1 cellular context compared by ENCODE assay signal in genomic region chr16:67992661-67993206, GRCh38.
TF ChIP-seq lines count a peak whose summit lies in the region.

No MANE protein-coding gene starts in this region.

TF ChIP-seq in HepG2, 621 proteins besides CTCF, POLR2A, EP300 and RAD21 (continues in another document):
- TF ChIP-seq CBFB (CRISPR knock-in tag; IDR thresholded peaks at IDR 0.05) (no peak), ZNF672 (CRISPR knock-in tag; IDR thresholded peaks at IDR 0.05) (0 out of 2 replicates have a peak, but pooled peaks have one; percentile 24), HNRNPK (IDR thresholded peaks at IDR 0.05; ENCODE audit: low read depth, low read length, poor library complexity, severe bottlenecking) (no peak), ZNF850 (CRISPR knock-in tag; conservative IDR thresholded peaks at IDR 0.05) (0 out of 2 replicates have a peak, but pooled peaks have one; percentile 19), REL (CRISPR knock-in tag; conservative IDR thresholded peaks at IDR 0.05) (peak; percentile 85; the same call in 1 of the 2 replicates), ZNF280D (CRISPR knock-in tag; IDR thresholded peaks at IDR 0.05) (no peak), ZNF468 (CRISPR knock-in tag; IDR thresholded peaks at IDR 0.05) (0 out of 2 replicates have a peak, but pooled peaks have one; percentile 70), ZFP36L1 (CRISPR knock-in tag; IDR thresholded peaks at IDR 0.05) (0 out of 2 replicates have a peak, but pooled peaks have one; percentile 30), RORA (CRISPR knock-in tag; IDR thresholded peaks at IDR 0.05) (no peak), SNAI1 (CRISPR knock-in tag; IDR thresholded peaks at IDR 0.05; ENCODE audit: borderline replicate concordance) (0 out of 2 replicates have a peak, but pooled peaks have one; percentile 11), ATF7 (IDR thresholded peaks at IDR 0.05) (no peak), ATF7 (CRISPR knock-in tag; IDR thresholded peaks at IDR 0.05) (no peak), ZNF33B (CRISPR knock-in tag; IDR thresholded peaks at IDR 0.05) (no peak), ZGPAT (CRISPR knock-in tag; IDR thresholded peaks at IDR 0.05) (no peak), SNAPC2 (CRISPR knock-in tag; IDR thresholded peaks at IDR 0.05) (no peak), ZBTB39 (CRISPR knock-in tag; IDR thresholded peaks at IDR 0.05) (peak; percentile 75; the same call in 1 of the 2 replicates), ZNF501 (CRISPR knock-in tag; IDR thresholded peaks at IDR 0.05) (no peak; the same call in 1 of the 2 replicates), KDM5B (CRISPR knock-in tag; IDR thresholded peaks at IDR 0.05; ENCODE audit: borderline replicate concordance) (no peak), MEIS1 (CRISPR knock-in tag; IDR thresholded peaks at IDR 0.05; ENCODE audit: borderline replicate concordance) (no peak), EHMT2 (IDR thresholded peaks at IDR 0.05; ENCODE audit: borderline replicate concordance, low read depth, low read length) (no peak), ZNF614 (CRISPR knock-in tag; IDR thresholded peaks at IDR 0.05; ENCODE audit: borderline replicate concordance) (no peak), ZNF253 (CRISPR knock-in tag; IDR thresholded peaks at IDR 0.05; ENCODE audit: borderline replicate concordance) (peak; percentile 70), PRMT3 (CRISPR knock-in tag; IDR thresholded peaks at IDR 0.05; ENCODE audit: borderline replicate concordance, low read depth) (0 out of 2 replicates have a peak, but pooled peaks have one; percentile 11), ARHGAP35 (CRISPR knock-in tag; IDR thresholded peaks at IDR 0.05; ENCODE audit: borderline replicate concordance) (no peak), PLSCR1 (CRISPR knock-in tag; IDR thresholded peaks at IDR 0.05; ENCODE audit: borderline replicate concordance) (no peak), RBM39 (IDR thresholded peaks at IDR 0.05; ENCODE audit: low read depth, low read length, poor library complexity, severe bottlenecking) (no peak), HNF4A (CRISPR knock-in tag; IDR thresholded peaks at IDR 0.05) (no peak), ZNF460 (CRISPR knock-in tag; IDR thresholded peaks at IDR 0.05; ENCODE audit: borderline replicate concordance) (no peak), ZBTB21 (CRISPR knock-in tag; IDR thresholded peaks at IDR 0.05) (no peak), ZFYVE20 (CRISPR knock-in tag; IDR thresholded peaks at IDR 0.05; ENCODE audit: borderline replicate concordance, low read depth) (no peak), RELA (CRISPR knock-in tag; IDR thresholded peaks at IDR 0.05) (no peak), ZNF263 (CRISPR knock-in tag; IDR thresholded peaks at IDR 0.05) (no peak), ZNF780A (CRISPR knock-in tag; IDR thresholded peaks at IDR 0.05) (0 out of 2 replicates have a peak, but pooled peaks have one; percentile 42), ZKSCAN5 (CRISPR knock-in tag; IDR thresholded peaks at IDR 0.05) (no peak), GTF2F1 (IDR thresholded peaks at IDR 0.05; ENCODE audit: low read length) (no peak), POLR2AphosphoS5 (IDR thresholded peaks at IDR 0.05; ENCODE audit: low read depth, low read length) (no peak)
- TF ChIP-seq, protein P1, sequence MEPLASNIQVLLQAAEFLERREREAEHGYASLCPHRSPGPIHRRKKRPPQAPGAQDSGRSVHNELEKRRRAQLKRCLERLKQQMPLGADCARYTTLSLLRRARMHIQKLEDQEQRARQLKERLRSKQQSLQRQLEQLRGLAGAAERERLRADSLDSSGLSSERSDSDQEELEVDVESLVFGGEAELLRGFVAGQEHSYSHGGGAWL (CRISPR knock-in tag; IDR thresholded peaks at IDR 0.05) = no peak
- TF ChIP-seq, protein P2, sequence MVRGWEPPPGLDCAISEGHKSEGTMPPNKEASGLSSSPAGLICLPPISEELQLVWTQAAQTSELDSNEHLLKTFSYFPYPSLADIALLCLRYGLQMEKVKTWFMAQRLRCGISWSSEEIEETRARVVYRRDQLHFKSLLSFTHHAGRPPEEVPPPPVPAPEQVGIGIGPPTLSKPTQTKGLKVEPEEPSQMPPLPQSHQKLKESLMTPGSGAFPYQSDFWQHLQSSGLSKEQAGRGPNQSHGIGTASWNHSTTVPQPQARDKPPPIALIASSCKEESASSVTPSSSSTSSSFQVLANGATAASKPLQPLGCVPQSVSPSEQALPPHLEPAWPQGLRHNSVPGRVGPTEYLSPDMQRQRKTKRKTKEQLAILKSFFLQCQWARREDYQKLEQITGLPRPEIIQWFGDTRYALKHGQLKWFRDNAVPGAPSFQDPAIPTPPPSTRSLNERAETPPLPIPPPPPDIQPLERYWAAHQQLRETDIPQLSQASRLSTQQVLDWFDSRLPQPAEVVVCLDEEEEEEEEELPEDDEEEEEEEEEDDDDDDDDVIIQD (CRISPR knock-in tag; IDR thresholded peaks at IDR 0.05; ENCODE audit: low read depth) = no peak
- TF ChIP-seq, protein P3, sequence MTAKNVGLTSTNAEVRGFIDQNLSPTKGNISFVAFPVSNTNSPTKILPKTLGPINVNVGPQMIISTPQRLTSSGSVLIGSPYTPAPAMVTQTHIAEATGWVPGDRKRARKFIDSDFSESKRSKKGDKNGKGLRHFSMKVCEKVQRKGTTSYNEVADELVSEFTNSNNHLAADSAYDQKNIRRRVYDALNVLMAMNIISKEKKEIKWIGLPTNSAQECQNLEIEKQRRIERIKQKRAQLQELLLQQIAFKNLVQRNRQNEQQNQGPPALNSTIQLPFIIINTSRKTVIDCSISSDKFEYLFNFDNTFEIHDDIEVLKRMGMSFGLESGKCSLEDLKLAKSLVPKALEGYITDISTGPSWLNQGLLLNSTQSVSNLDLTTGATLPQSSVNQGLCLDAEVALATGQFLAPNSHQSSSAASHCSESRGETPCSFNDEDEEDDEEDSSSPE (CRISPR knock-in tag; IDR thresholded peaks at IDR 0.05) = no peak
- TF ChIP-seq, protein P4, sequence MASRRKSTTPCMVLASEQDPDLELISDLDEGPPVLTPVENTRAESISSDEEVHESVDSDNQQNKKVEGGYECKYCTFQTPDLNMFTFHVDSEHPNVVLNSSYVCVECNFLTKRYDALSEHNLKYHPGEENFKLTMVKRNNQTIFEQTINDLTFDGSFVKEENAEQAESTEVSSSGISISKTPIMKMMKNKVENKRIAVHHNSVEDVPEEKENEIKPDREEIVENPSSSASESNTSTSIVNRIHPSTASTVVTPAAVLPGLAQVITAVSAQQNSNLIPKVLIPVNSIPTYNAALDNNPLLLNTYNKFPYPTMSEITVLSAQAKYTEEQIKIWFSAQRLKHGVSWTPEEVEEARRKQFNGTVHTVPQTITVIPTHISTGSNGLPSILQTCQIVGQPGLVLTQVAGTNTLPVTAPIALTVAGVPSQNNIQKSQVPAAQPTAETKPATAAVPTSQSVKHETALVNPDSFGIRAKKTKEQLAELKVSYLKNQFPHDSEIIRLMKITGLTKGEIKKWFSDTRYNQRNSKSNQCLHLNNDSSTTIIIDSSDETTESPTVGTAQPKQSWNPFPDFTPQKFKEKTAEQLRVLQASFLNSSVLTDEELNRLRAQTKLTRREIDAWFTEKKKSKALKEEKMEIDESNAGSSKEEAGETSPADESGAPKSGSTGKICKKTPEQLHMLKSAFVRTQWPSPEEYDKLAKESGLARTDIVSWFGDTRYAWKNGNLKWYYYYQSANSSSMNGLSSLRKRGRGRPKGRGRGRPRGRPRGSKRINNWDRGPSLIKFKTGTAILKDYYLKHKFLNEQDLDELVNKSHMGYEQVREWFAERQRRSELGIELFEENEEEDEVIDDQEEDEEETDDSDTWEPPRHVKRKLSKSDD (CRISPR knock-in tag; IDR thresholded peaks at IDR 0.05; ENCODE audit: low read depth) = no peak
- TF ChIP-seq, protein P5, sequence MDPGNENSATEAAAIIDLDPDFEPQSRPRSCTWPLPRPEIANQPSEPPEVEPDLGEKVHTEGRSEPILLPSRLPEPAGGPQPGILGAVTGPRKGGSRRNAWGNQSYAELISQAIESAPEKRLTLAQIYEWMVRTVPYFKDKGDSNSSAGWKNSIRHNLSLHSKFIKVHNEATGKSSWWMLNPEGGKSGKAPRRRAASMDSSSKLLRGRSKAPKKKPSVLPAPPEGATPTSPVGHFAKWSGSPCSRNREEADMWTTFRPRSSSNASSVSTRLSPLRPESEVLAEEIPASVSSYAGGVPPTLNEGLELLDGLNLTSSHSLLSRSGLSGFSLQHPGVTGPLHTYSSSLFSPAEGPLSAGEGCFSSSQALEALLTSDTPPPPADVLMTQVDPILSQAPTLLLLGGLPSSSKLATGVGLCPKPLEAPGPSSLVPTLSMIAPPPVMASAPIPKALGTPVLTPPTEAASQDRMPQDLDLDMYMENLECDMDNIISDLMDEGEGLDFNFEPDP (CRISPR knock-in tag; conservative IDR thresholded peaks at IDR 0.05) = 0 out of 2 replicates have a peak, but pooled peaks have one; percentile 6
- TF ChIP-seq, protein P6, sequence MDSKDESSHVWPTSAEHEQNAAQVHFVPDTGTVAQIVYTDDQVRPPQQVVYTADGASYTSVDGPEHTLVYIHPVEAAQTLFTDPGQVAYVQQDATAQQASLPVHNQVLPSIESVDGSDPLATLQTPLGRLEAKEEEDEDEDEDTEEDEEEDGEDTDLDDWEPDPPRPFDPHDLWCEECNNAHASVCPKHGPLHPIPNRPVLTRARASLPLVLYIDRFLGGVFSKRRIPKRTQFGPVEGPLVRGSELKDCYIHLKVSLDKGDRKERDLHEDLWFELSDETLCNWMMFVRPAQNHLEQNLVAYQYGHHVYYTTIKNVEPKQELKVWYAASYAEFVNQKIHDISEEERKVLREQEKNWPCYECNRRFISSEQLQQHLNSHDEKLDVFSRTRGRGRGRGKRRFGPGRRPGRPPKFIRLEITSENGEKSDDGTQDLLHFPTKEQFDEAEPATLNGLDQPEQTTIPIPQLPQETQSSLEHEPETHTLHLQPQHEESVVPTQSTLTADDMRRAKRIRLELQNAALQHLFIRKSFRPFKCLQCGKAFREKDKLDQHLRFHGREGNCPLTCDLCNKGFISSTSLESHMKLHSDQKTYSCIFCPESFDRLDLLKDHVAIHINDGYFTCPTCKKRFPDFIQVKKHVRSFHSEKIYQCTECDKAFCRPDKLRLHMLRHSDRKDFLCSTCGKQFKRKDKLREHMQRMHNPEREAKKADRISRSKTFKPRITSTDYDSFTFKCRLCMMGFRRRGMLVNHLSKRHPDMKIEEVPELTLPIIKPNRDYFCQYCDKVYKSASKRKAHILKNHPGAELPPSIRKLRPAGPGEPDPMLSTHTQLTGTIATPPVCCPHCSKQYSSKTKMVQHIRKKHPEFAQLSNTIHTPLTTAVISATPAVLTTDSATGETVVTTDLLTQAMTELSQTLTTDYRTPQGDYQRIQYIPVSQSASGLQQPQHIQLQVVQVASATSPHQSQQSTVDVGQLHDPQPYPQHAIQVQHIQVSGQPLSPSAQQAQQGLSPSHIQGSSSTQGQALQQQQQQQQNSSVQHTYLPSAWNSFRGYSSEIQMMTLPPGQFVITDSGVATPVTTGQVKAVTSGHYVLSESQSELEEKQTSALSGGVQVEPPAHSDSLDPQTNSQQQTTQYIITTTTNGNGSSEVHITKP (CRISPR knock-in tag; IDR thresholded peaks at IDR 0.05; ENCODE audit: low read depth) = no peak
